In genomic region chr14:60278350-60278749, GRCh38 we compare ENCODE assay signal across 22 cellular contexts.
"Had no signal": no experiment of that assay in that cellular context is flagged by ENCODE, and none has a peak within 500 bp of the region (broad histone marks: within the 10 kb centered on the region; RNA-seq: fewer than 3 reads in every experiment).

No MANE protein-coding gene starts in this region.

- H3K27me3 ChIP-seq: adrenal gland, breast epithelium, hepatocyte, ovary, right lobe of liver, stomach, vagina had no signal

- H3K4me2 ChIP-seq: hepatocyte, smooth muscle cell had no signal

- H3K9me3 ChIP-seq: adrenal gland, breast epithelium, ovary, right lobe of liver, stomach, vagina had no signal

- DNase-seq: activated CD4-positive, alpha-beta T cell treated with anti-CD3 and anti-CD28 coated beads for 1 hour; activated gamma-delta T cell treated with Interleukin-2 at 50 U/mL for 16 hours; activated T-cell treated with anti-CD3 and anti-CD28 coated beads for 4 hours; adrenal gland; cerebellar nuclear complex; cortex of kidney; effector CD4-positive, alpha-beta T cell; foreskin fibroblast; mesenchymal stem cell; naive thymus-derived CD4-positive, alpha-beta T cell; ovary; right lobe of liver; stimulated activated CD4-positive, alpha-beta T cell treated with anti-CD3 and anti-CD28 coated beads, Interleukin-4, amount 100 ng/mL, for 24 hours; stomach; T-cell; trophoblast cell had no signal

- H3K4me3 ChIP-seq: adrenal gland, breast epithelium, hepatocyte, ovary, right lobe of liver, smooth muscle cell, stomach, vagina had no signal

- FAIRE-seq: astrocyte had no signal

- H2AFZ ChIP-seq: hepatocyte had no signal

- H3K27ac ChIP-seq: adrenal gland, breast epithelium, hepatocyte, ovary, right lobe of liver, stomach, vagina, VCaP had no signal

- H3K36me3 ChIP-seq: breast epithelium, ovary, right lobe of liver had no signal

- H3K4me1 ChIP-seq: breast epithelium had no signal
